7 cellular contexts compared by ENCODE assay signal in the genomic region with DNA sequence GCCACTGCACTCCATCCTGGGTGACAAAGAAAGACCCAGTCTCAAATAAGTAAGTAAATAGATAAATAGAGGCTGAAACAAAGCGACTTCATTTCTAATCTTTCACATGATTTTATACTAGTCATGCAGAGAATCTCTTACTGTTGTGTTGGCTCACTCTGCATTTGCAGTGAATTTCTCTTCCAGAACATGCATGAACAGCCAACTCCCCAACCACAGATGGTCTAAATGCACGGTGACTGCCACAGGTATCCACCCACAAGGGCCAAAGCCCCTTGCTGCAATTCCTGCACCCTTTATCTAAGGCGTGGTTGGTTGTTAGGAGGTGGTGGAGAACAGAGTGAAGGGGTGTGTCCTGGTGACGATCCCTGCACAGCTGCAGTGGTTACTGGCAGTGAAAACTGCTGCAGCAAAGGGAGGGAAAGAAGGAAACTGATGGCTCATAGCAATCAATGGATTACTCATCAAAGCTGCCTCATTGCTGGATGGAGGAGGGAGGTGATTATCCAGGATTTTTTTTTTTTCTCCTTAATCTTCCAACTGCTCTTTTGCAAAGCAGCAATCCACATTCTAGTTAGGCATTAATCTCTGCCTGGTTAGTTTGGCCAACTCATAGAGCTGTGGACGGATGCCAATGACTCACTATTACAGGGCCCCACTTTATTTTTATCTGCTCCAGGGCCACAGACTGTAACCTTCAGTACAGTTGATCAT. TPM values are rescaled to one million over a fixed set of nuclear protein-coding genes. Genes with fewer than 3 reads are reported as not detected.
A peak's percentile ranks its signal among the peaks of the same experiment; 100 is the strongest.
DNase-seq lines count a peak whose midpoint lies in the region; ATAC-seq and TF ChIP-seq lines count a peak whose summit lies in the region.

No MANE protein-coding gene starts in this region.

- no peaks in the 10 kb centered on the region for H3K36me3 ChIP-seq in GM06990 (ENCODE audit: control insufficient read depth, insufficient read depth, low read length)

- no peak for TF ChIP-seq CTCF in GM06990 (IDR thresholded peaks at IDR 0.05; ENCODE audit: insufficient read depth, low read length, poor library complexity, severe bottlenecking)
- TF ChIP-seq CTCF in astrocyte of the cerebellum (IDR thresholded peaks at IDR 0.05; ENCODE audit: low read depth, low read length, missing control alignments): no peak

- DNase-seq in GM06990 (ENCODE audit: extremely low read depth, insufficient read length) (peak; percentile 63), astrocyte of the cerebellum (ENCODE audit: low read depth) (peak; percentile 88), kidney tubule cell (ENCODE audit: low spot score) (peak; percentile 99), ureter (ENCODE audit: low spot score) (peak; percentile 58), DMS79 (lab: John Stamatoyannopoulos, UW) (no peak)

- H3K4me3 ChIP-seq in GM06990 (replicated peaks; ENCODE audit: low read depth, low read length) (no peak overlapping the region), astrocyte of the cerebellum (ENCODE audit: low read depth, low read length) (no peak overlapping the region)

- in situ Hi-C loops in astrocyte of the cerebellum (cut with HindIII; ENCODE audit: low sequenced_read_pairs): loop anchor here (5.0 kb wide), 1 partner anchor 45 kb away; no protein-coding TSS in a partner anchor

- TF ChIP-seq EP300 in Ishikawa (IDR thresholded peaks at IDR 0.05; ENCODE audit: borderline replicate concordance): no peak

- TF ChIP-seq RAD21 in Ishikawa (IDR thresholded peaks at IDR 0.05; ENCODE audit: low read depth): peak; percentile 10; the same call in 1 of the 2 replicates

- no peaks in the 10 kb centered on the region for H3K27me3 ChIP-seq in GM06990 (replicated peaks; ENCODE audit: control insufficient read depth, insufficient read depth, low read length)

- peak; percentile 39 for ATAC-seq in GM21447 (IDR thresholded peaks at IDR 0.05; ENCODE audit: unreplicated experiment)

TF ChIP-seq in Ishikawa, 13 proteins besides CTCF, POLR2A, EP300 and RAD21:
- TF ChIP-seq FOXM1 (IDR thresholded peaks at IDR 0.05; ENCODE audit: borderline replicate concordance, low read depth) (no peak), TEAD4 (IDR thresholded peaks at IDR 0.05) (no peak), NFIC (IDR thresholded peaks at IDR 0.05) (peak; percentile 73)

RNA-seq across cellular contexts. Expression of a gene that starts 50.6 kb away (rescaled TPM):
- total RNA-seq in ureter: 8.5 TPM
